ENCODE assay signal across 18 cellular contexts in genomic region chr17:15469260-15469659, GRCh38. TPM values are rescaled to one million over a fixed set of nuclear protein-coding genes. Genes with fewer than 3 reads are reported as not detected.
DNase-seq lines count a peak whose midpoint lies in the region; ATAC-seq and TF ChIP-seq lines count a peak whose summit lies in the region.
"Had no signal": no experiment of that assay in that cellular context is flagged by ENCODE, and none has a peak within 500 bp of the region (broad histone marks: within the 10 kb centered on the region; RNA-seq: fewer than 3 reads in every experiment).

No MANE protein-coding gene starts in this region.

- no peaks in the 10 kb centered on the region for H3K27me3 Mint-ChIP-seq in T-helper 2 cell treated with Interferon-gamma antibody and Interleukin-4, amounts not matched to agents 5 μg/mL and 100 μg/mL, for 36 hours (ENCODE audit: low read depth)
- H3K27me3 Mint-ChIP-seq in Calu3 (ENCODE audit: unreplicated experiment), result no peaks in the 10 kb centered on the region
- H3K27me3 Mint-ChIP-seq: activated B cell treated with CpG ODN at 0.5 μM for 24 hours; activated CD8-positive, alpha-beta memory T cell treated with anti-CD3 and anti-CD28 coated beads, Interleukin-2, amount 10 ng/mL, durations not matched to agents 7 days and 5 days; CD4-positive, alpha-beta T cell; stimulated activated memory B cell treated with anti-CD40 and anti-IgM and Interleukin-4, amounts not matched to agents 10 μg/mL and 1 μg/mL and 100 μg/mL, for 72 hours; type B pancreatic cell had no signal

- H3K27ac ChIP-seq in vagina, result no peak overlapping the region
- H3K27ac ChIP-seq: pancreas had no signal

- TF ChIP-seq CTCF in cardiac fibroblast (IDR thresholded peaks at IDR 0.05; ENCODE audit: low read depth, low read length) (no peak), vagina (IDR thresholded peaks at IDR 0.05) (no peak), Calu3 (IDR thresholded peaks at IDR 0.05; ENCODE audit: unreplicated experiment) (no peak)

- CTCF ChIA-PET in Calu3 (lab: Charles Lee), result no interaction called here

- H3K4me3 ChIP-seq in cardiac fibroblast (replicated peaks in 1 of 2; ENCODE audit: low read depth in 2 of 2, low read length in 2 of 2), result no peak overlapping the region
- no peak overlapping the region for H3K4me3 ChIP-seq in vagina
- H3K4me3 ChIP-seq: pancreas, Peyer's patch had no signal

- intact Hi-C loops in Right ventricle myocardium inferior (cut with DNase I) (no loop called here), cardiac septum (cut with DNase I) (no loop called here), vagina (cut with DNase I) (no loop called here), Calu3 (cut with micrococcal nuclease; ENCODE audit: unreplicated experiment) (no loop called here)

- H3K36me3 ChIP-seq in vagina, result no peaks in the 10 kb centered on the region
- H3K36me3 ChIP-seq: pancreas, Peyer's patch had no signal

- peak; percentile 36 for ATAC-seq in Right ventricle myocardium inferior
- ATAC-seq: activated CD8-positive, alpha-beta memory T cell treated with anti-CD3 and anti-CD28 coated beads, Interleukin-2, amount 10 ng/mL, durations not matched to agents 7 days and 5 days; HepG2; pancreas; stimulated activated memory B cell treated with anti-CD40 and anti-IgM and Interleukin-4, amounts not matched to agents 10 μg/mL and 1 μg/mL and 100 μg/mL, for 72 hours had no signal

- DNase-seq in Right ventricle myocardium inferior (ENCODE audit: missing footprints) (no peak), cardiac septum (ENCODE audit: low spot score) (no peak), cardiac fibroblast (ENCODE audit: low read depth in 2 of 2) (peak; percentile 48 to 85), iris pigment epithelial cell (ENCODE audit: low read depth) (peak; percentile 63), midbrain (lab: John Stamatoyannopoulos, UW) (no peak), vagina (ENCODE audit: extremely low spot score in 2 of 2) (no peak), Calu3 (no peak)
- no peak for DNase-seq in T-helper 2 cell treated with Interferon-gamma antibody and Interleukin-4, amounts not matched to agents 5 μg/mL and 100 μg/mL, for 36 hours (ENCODE audit: low spot score)
- DNase-seq: activated B cell treated with CpG ODN at 0.5 μM for 24 hours; activated CD8-positive, alpha-beta memory T cell treated with anti-CD3 and anti-CD28 coated beads, Interleukin-2, amount 10 ng/mL, durations not matched to agents 7 days and 5 days; anterior cingulate cortex; CD4-positive, alpha-beta T cell; NCI-H774; pancreas; Peyer's patch had no signal

- no peaks in the 10 kb centered on the region for H3K9me3 ChIP-seq in vagina
- H3K9me3 ChIP-seq: pancreas, Peyer's patch had no signal

- no peaks in the 10 kb centered on the region for H3K4me1 ChIP-seq in vagina
- H3K4me1 ChIP-seq: pancreas had no signal

- TF ChIP-seq POLR2A in vagina (IDR thresholded peaks at IDR 0.05), result no peak

- H3K4me3 Mint-ChIP-seq in T-helper 2 cell treated with Interferon-gamma antibody and Interleukin-4, amounts not matched to agents 5 μg/mL and 100 μg/mL, for 36 hours, result no peak overlapping the region
- no peak overlapping the region for H3K4me3 Mint-ChIP-seq in Calu3 (ENCODE audit: low read depth, unreplicated experiment)
- H3K4me3 Mint-ChIP-seq: activated B cell treated with CpG ODN at 0.5 μM for 24 hours; activated CD8-positive, alpha-beta memory T cell treated with anti-CD3 and anti-CD28 coated beads, Interleukin-2, amount 10 ng/mL, durations not matched to agents 7 days and 5 days; CD4-positive, alpha-beta T cell; stimulated activated memory B cell treated with anti-CD40 and anti-IgM and Interleukin-4, amounts not matched to agents 10 μg/mL and 1 μg/mL and 100 μg/mL, for 72 hours; type B pancreatic cell had no signal

- H3K27me3 ChIP-seq in vagina, result no peaks in the 10 kb centered on the region
- H3K27me3 ChIP-seq: pancreas, Peyer's patch had no signal

- BruUV-seq in Calu3 (replicated peaks; lab: Mats Ljungman, UMichigan), result no TSS peak

- H3K27ac Mint-ChIP-seq in T-helper 2 cell treated with Interferon-gamma antibody and Interleukin-4, amounts not matched to agents 5 μg/mL and 100 μg/mL, for 36 hours, result no peak overlapping the region
- H3K27ac Mint-ChIP-seq in Calu3 (ENCODE audit: unreplicated experiment), result no peak overlapping the region
- H3K27ac Mint-ChIP-seq: activated B cell treated with CpG ODN at 0.5 μM for 24 hours; activated CD8-positive, alpha-beta memory T cell treated with anti-CD3 and anti-CD28 coated beads, Interleukin-2, amount 10 ng/mL, durations not matched to agents 7 days and 5 days; CD4-positive, alpha-beta T cell; stimulated activated memory B cell treated with anti-CD40 and anti-IgM and Interleukin-4, amounts not matched to agents 10 μg/mL and 1 μg/mL and 100 μg/mL, for 72 hours; type B pancreatic cell had no signal

- H3K9me3 Mint-ChIP-seq in T-helper 2 cell treated with Interferon-gamma antibody and Interleukin-4, amounts not matched to agents 5 μg/mL and 100 μg/mL, for 36 hours, result no peaks in the 10 kb centered on the region
- no peaks in the 10 kb centered on the region for H3K9me3 Mint-ChIP-seq in Calu3 (ENCODE audit: low read depth, unreplicated experiment)
- H3K9me3 Mint-ChIP-seq: activated B cell treated with CpG ODN at 0.5 μM for 24 hours; CD4-positive, alpha-beta T cell; stimulated activated memory B cell treated with anti-CD40 and anti-IgM and Interleukin-4, amounts not matched to agents 10 μg/mL and 1 μg/mL and 100 μg/mL, for 72 hours had no signal

- no peaks in the 10 kb centered on the region for H3K4me1 Mint-ChIP-seq in T-helper 2 cell treated with Interferon-gamma antibody and Interleukin-4, amounts not matched to agents 5 μg/mL and 100 μg/mL, for 36 hours (ENCODE audit: low read depth)
- no peaks in the 10 kb centered on the region for H3K4me1 Mint-ChIP-seq in Calu3 (ENCODE audit: low read depth, unreplicated experiment)
- H3K4me1 Mint-ChIP-seq: activated B cell treated with CpG ODN at 0.5 μM for 24 hours; activated CD8-positive, alpha-beta memory T cell treated with anti-CD3 and anti-CD28 coated beads, Interleukin-2, amount 10 ng/mL, durations not matched to agents 7 days and 5 days; stimulated activated memory B cell treated with anti-CD40 and anti-IgM and Interleukin-4, amounts not matched to agents 10 μg/mL and 1 μg/mL and 100 μg/mL, for 72 hours had no signal

- no peaks in the 10 kb centered on the region for H3K36me3 Mint-ChIP-seq in T-helper 2 cell treated with Interferon-gamma antibody and Interleukin-4, amounts not matched to agents 5 μg/mL and 100 μg/mL, for 36 hours (ENCODE audit: low read depth)
- H3K36me3 Mint-ChIP-seq in Calu3 (ENCODE audit: insufficient read depth, unreplicated experiment), result no peaks in the 10 kb centered on the region
- H3K36me3 Mint-ChIP-seq: activated CD8-positive, alpha-beta memory T cell treated with anti-CD3 and anti-CD28 coated beads, Interleukin-2, amount 10 ng/mL, durations not matched to agents 7 days and 5 days had no signal

RNA-seq across cellular contexts. Expression of gene CDRT4, which starts 1.8 kb away (rescaled TPM):
- total RNA-seq in Right ventricle myocardium inferior (1.8 TPM), cardiac septum (1.8 TPM), vagina (4.2 TPM), Calu3 (2022) (1.3 and 2.8 TPM in 2 replicates)

Comparison
In these comparisons a context has a peak if more than half of its experiments do, and no peak if none do; other contexts are left out.
1. DNase-seq: peak in cardiac fibroblast (2 of 2) and iris pigment epithelial cell (single experiment); none in Right ventricle myocardium inferior (single experiment), cardiac septum (single experiment), midbrain (single experiment), T-helper 2 cell treated with Interferon-gamma antibody and Interleukin-4, amounts not matched to agents 5 μg/mL and 100 μg/mL, for 36 hours (single experiment), vagina (0 of 2) and Calu3 (single experiment).